In genomic region chr17:31321481-31321880, GRCh38 we compare ENCODE assay signal across 8 cellular contexts. TPM values are rescaled to one million over a fixed set of nuclear protein-coding genes. Genes with fewer than 3 reads are reported as not detected.
A peak's percentile ranks its signal among the peaks of the same experiment; 100 is the strongest.
DNase-seq lines count a peak whose midpoint lies in the region; ATAC-seq lines count a peak whose summit lies in the region.

Gene EVI2A, minus strand, starts transcription at chr17:31321622. Its CDS starts 2,609 bp downstream, at chr17:31319013.

- peak; percentile 36 for DNase-seq in AG08396 (ENCODE audit: low spot score)
- peak; percentile 21 to 98 (median 74) for DNase-seq in T-helper 2 cell
- DNase-seq in anterior cingulate cortex (lab: John Stamatoyannopoulos, UW) = peak in 34 of 58 donors; percentile 2 to 80 (median 24)
- no peak for DNase-seq in left lobe of liver (ENCODE audit: low spot score)
- peak; percentile 58 for DNase-seq in stimulated activated CD8-positive, alpha-beta memory T cell treated with anti-CD3 and anti-CD28 coated beads, Interleukin-12 subunit alpha, Interleukin-12 subunit beta, amount 100 ng/mL, for 4 hours (ENCODE audit: low read depth)
- DNase-seq in 8988T = no peak

- peak; percentile 44 for ATAC-seq in HG02610 (IDR thresholded peaks at IDR 0.05; ENCODE audit: unreplicated experiment)
- peak; percentile 27 for ATAC-seq in left lobe of liver
- no peak for ATAC-seq in GM21367 (IDR thresholded peaks at IDR 0.05; ENCODE audit: unreplicated experiment)

RNA-seq across cellular contexts. Expression of gene EVI2A, which starts in this region (rescaled TPM):
- 0.63 TPM for total RNA-seq in left lobe of liver

Comparison
In these comparisons a context has a peak if more than half of its experiments do, and no peak if none do; other contexts are left out.
1. Peak in ATAC-seq in left lobe of liver; RNA of the gene not detected or under 1 TPM.
2. DNase-seq: peak in AG08396 (single experiment), T-helper 2 cell (5 of 5), anterior cingulate cortex (34 of 58) and stimulated activated CD8-positive, alpha-beta memory T cell treated with anti-CD3 and anti-CD28 coated beads, Interleukin-12 subunit alpha, Interleukin-12 subunit beta, amount 100 ng/mL, for 4 hours (single experiment); none in left lobe of liver (single experiment) and 8988T (single experiment).